In the genomic region with DNA sequence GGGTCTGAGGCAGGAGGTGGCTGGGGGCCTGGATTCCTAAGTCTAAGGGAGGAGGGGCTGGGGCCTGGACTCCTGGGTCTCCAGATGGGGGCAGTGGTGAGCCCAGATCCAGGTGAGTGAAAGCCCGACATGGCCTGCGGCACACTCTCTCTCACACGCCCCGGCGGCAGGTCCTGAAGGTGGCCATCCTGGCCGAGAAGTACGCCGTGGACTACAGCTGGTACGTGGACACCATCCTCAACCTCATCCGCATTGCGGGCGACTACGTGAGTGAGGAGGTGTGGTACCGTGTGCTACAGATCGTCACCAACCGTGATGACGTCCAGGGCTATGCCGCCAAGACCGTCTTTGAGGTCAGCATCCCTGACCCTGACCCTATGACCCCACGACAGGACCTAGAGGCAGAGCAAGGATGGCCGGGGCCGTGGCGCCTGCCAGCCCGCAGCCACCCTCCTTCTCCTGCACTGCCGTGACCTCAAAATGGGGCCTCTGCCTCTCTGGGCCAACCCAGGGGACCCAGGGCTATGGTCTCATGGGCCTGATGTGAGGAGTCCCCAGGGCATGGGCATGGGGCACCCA, we compare ENCODE assay signal across 16 cellular contexts. TPM values are rescaled to one million over a fixed set of nuclear protein-coding genes. Genes with fewer than 3 reads are reported as not detected.
DNase-seq lines count a peak whose midpoint lies in the region; ATAC-seq, FAIRE-seq and TF ChIP-seq lines count a peak whose summit lies in the region.
"Had no signal": no experiment of that assay in that cellular context is flagged by ENCODE, and none has a peak within 500 bp of the region (broad histone marks: within the 10 kb centered on the region; RNA-seq: fewer than 3 reads in every experiment).

No MANE protein-coding gene starts in this region.

- H2AFZ ChIP-seq in H1 (ENCODE audit: low read length): no peak overlapping the region

- no peak overlapping the region for H3K14ac ChIP-seq in H1 (ENCODE audit: insufficient read length)

- no peak overlapping the region for H3K4me3 Mint-ChIP-seq in activated CD4-positive, alpha-beta memory T cell treated with anti-CD3 and anti-CD28 coated beads for 36 hours
- no peak overlapping the region for H3K4me3 Mint-ChIP-seq in activated CD4-positive, alpha-beta memory T cell treated with anti-CD3 and anti-CD28 coated beads, Interleukin-2, amount 10 ng/mL, durations not matched to agents 7 days and 5 days
- H3K4me3 Mint-ChIP-seq in HFFc6: no peak overlapping the region
- H3K4me3 Mint-ChIP-seq: activated T-cell treated with anti-CD3 and anti-CD28 coated beads, Interleukin-2, amount 50 U/mL, for 4 hours; memory B cell; stimulated activated naive B cell treated with anti-CD40 and anti-IgM and Interleukin-4, amounts not matched to agents 10 μg/mL and 1 μg/mL and 100 μg/mL, for 72 hours had no signal

- H2BK5ac ChIP-seq in H1 (ENCODE audit: low read depth, low read length): no peak overlapping the region

- H4K91ac ChIP-seq in H1 (replicated peaks; ENCODE audit: insufficient read length, low read length): no peak overlapping the region

- 0 out of 2 replicates have a peak overlapping the region, but pooled peaks have one; percentile 19 for H2BK15ac ChIP-seq in H1 (ENCODE audit: low read length)

- H3K27me3 Mint-ChIP-seq in activated CD4-positive, alpha-beta memory T cell treated with anti-CD3 and anti-CD28 coated beads for 36 hours: no peaks in the 10 kb centered on the region
- no peaks in the 10 kb centered on the region for H3K27me3 Mint-ChIP-seq in activated CD4-positive, alpha-beta memory T cell treated with anti-CD3 and anti-CD28 coated beads, Interleukin-2, amount 10 ng/mL, durations not matched to agents 7 days and 5 days
- no peaks in the 10 kb centered on the region; the same call in 1 of the 2 replicates for H3K27me3 Mint-ChIP-seq in HFFc6 (ENCODE audit: insufficient read depth)
- H3K27me3 Mint-ChIP-seq: memory B cell; stimulated activated naive B cell treated with anti-CD40 and anti-IgM and Interleukin-4, amounts not matched to agents 10 μg/mL and 1 μg/mL and 100 μg/mL, for 72 hours had no signal

- peaks cover 2% of the 10 kb centered on the region; the same call in 1 of the 2 replicates for H3K79me1 ChIP-seq in H1 (ENCODE audit: low read depth, low read length)

- peak; percentile 40 for TF ChIP-seq CTCF in HFFc6 (IDR thresholded peaks at IDR 0.05)
- TF ChIP-seq CTCF in H1 (IDR thresholded peaks at IDR 0.05; ENCODE audit: control extremely low read depth in 1 of 3, insufficient read depth in 1 of 3, low read depth in 1 of 3, low read length in 3 of 3): peak; percentile 70 to 71 (median 70)

- TF ChIP-seq EP300 in H1 (IDR thresholded peaks at IDR 0.05; ENCODE audit: borderline replicate concordance in 1 of 2, low read depth in 2 of 2, low read length in 2 of 2): no peak

- H3K36me3 Mint-ChIP-seq in activated CD4-positive, alpha-beta memory T cell treated with anti-CD3 and anti-CD28 coated beads for 36 hours: peaks cover 38% of the 10 kb centered on the region
- H3K36me3 Mint-ChIP-seq in activated CD4-positive, alpha-beta memory T cell treated with anti-CD3 and anti-CD28 coated beads, Interleukin-2, amount 10 ng/mL, durations not matched to agents 7 days and 5 days (ENCODE audit: low read depth): peaks cover 43% of the 10 kb centered on the region
- H3K36me3 Mint-ChIP-seq in HFFc6 (ENCODE audit: low read depth): peaks cover 26% of the 10 kb centered on the region

- 94% methylated on average over 24 of the region's 25 CpGs; no CpG with 5 or more reads in 1 of the 2 experiments for WGBS in H1 (ENCODE audit: extremely low coverage in 1 of 2, insufficient coverage in 1 of 2, insufficient read length in 1 of 2, insufficient replicate concordance in 2 of 2, low coverage in 1 of 2, low lambda C conversion rate in 2 of 2, missing lambda C conversion rate in 1 of 2), 2 experiments

- no peak overlapping the region for H2AK5ac ChIP-seq in H1 (ENCODE audit: low read depth, low read length)

- H3K4me3 ChIP-seq in H1 (ENCODE audit: extremely low read depth in 1 of 4, insufficient read depth in 2 of 4, low read depth in 3 of 4, low read length in 4 of 4): no peak overlapping the region
- H3K4me3 ChIP-seq: pancreas had no signal

- H4K8ac ChIP-seq in H1 (ENCODE audit: extremely low read depth, insufficient read depth, low read length): 0 out of 2 replicates have a peak overlapping the region, but pooled peaks have one; percentile 43

- no peak overlapping the region for H3K23ac ChIP-seq in H1 (ENCODE audit: insufficient read length)

- H3K4me1 Mint-ChIP-seq in activated CD4-positive, alpha-beta memory T cell treated with anti-CD3 and anti-CD28 coated beads for 36 hours (ENCODE audit: low read depth): no peaks in the 10 kb centered on the region
- H3K4me1 Mint-ChIP-seq in activated CD4-positive, alpha-beta memory T cell treated with anti-CD3 and anti-CD28 coated beads, Interleukin-2, amount 10 ng/mL, durations not matched to agents 7 days and 5 days: no peaks in the 10 kb centered on the region
- H3K4me1 Mint-ChIP-seq in HFFc6 (ENCODE audit: low read depth): peaks cover 6% of the 10 kb centered on the region
- H3K4me1 Mint-ChIP-seq: stimulated activated naive B cell treated with anti-CD40 and anti-IgM and Interleukin-4, amounts not matched to agents 10 μg/mL and 1 μg/mL and 100 μg/mL, for 72 hours had no signal

- no peaks in the 10 kb centered on the region for H3K9me3 Mint-ChIP-seq in activated CD4-positive, alpha-beta memory T cell treated with anti-CD3 and anti-CD28 coated beads for 36 hours
- no peaks in the 10 kb centered on the region for H3K9me3 Mint-ChIP-seq in activated CD4-positive, alpha-beta memory T cell treated with anti-CD3 and anti-CD28 coated beads, Interleukin-2, amount 10 ng/mL, durations not matched to agents 7 days and 5 days
- H3K9me3 Mint-ChIP-seq in HFFc6: no peaks in the 10 kb centered on the region
- H3K9me3 Mint-ChIP-seq: activated T-cell treated with anti-CD3 and anti-CD28 coated beads, Interleukin-2, amount 50 U/mL, for 4 hours; memory B cell; stimulated activated naive B cell treated with anti-CD40 and anti-IgM and Interleukin-4, amounts not matched to agents 10 μg/mL and 1 μg/mL and 100 μg/mL, for 72 hours had no signal

- H3K23me2 ChIP-seq in H1 (ENCODE audit: low read depth, low read length): peaks cover 2% of the 10 kb centered on the region; the same call in 1 of the 2 replicates

- intact Hi-C loops in activated CD4-positive, alpha-beta memory T cell treated with anti-CD3 and anti-CD28 coated beads for 36 hours (cut with micrococcal nuclease): no loop called here

- TF ChIP-seq POLR2A in H1 (IDR thresholded peaks at IDR 0.05; ENCODE audit: control extremely low read depth in 1 of 2, low read depth in 2 of 2, low read length in 2 of 2): no peak

- no peak for ATAC-seq in GM19452 (IDR thresholded peaks at IDR 0.05; ENCODE audit: unreplicated experiment)
- ATAC-seq: activated T-cell treated with anti-CD3 and anti-CD28 coated beads, Interleukin-2, amount 50 U/mL, for 4 hours; pancreas had no signal

- no peak overlapping the region for H4K5ac ChIP-seq in H1 (ENCODE audit: insufficient read length, low read depth, low read length)

- 0 out of 2 replicates have a peak overlapping the region, but pooled peaks have one; percentile 34 for H3K27ac ChIP-seq in H1 (ENCODE audit: low read depth, low read length)
- H3K27ac ChIP-seq: pancreas had no signal

- no peak overlapping the region for H2BK120ac ChIP-seq in H1 (replicated peaks; ENCODE audit: low read depth, low read length)

- no peak overlapping the region for H3K4me2 ChIP-seq in H1 (ENCODE audit: insufficient read depth in 1 of 2, low read depth in 2 of 2, low read length in 2 of 2)

- peak; percentile 36 for DNase-seq in activated CD4-positive, alpha-beta memory T cell treated with anti-CD3 and anti-CD28 coated beads for 36 hours
- DNase-seq in activated CD4-positive, alpha-beta memory T cell treated with anti-CD3 and anti-CD28 coated beads, Interleukin-2, amount 10 ng/mL, durations not matched to agents 7 days and 5 days: no peak
- DNase-seq in HFFc6 (no peak), H1 (ENCODE audit: low read depth in 1 of 2, low spot score in 2 of 2) (peak in 1 of 2 experiments; percentile 83), HEK293T (ENCODE audit: extremely low spot score) (no peak)
- DNase-seq in stimulated activated CD8-positive, alpha-beta memory T cell treated with anti-CD3 and anti-CD28 coated beads, Interleukin-4, amount 100 ng/mL, for 48 hours: peak; percentile 39
- DNase-seq in activated naive CD4-positive, alpha-beta T cell (lab: John Stamatoyannopoulos, UW): no peak
- DNase-seq: activated T-cell treated with anti-CD3 and anti-CD28 coated beads, Interleukin-2, amount 50 U/mL, for 4 hours; NCI-H1092 treated with DMSO at 0.1 percent for 48 hours; NCI-H524 treated with DMSO at 0.1 percent for 48 hours; Right ventricle myocardium superior; stimulated activated CD4-positive, alpha-beta T cell treated with anti-CD3 and anti-CD28 coated beads, Interleukin-1b, Interleukin-23, amount 100 ng/mL, for 48 hours; stimulated activated naive B cell treated with anti-CD40 and anti-IgM and Interleukin-4, amounts not matched to agents 10 μg/mL and 1 μg/mL and 100 μg/mL, for 72 hours had no signal

- CTCF ChIA-PET in activated CD4-positive, alpha-beta memory T cell treated with anti-CD3 and anti-CD28 coated beads for 36 hours (lab: Charles Lee): no interaction called here
- CTCF ChIA-PET in activated CD4-positive, alpha-beta memory T cell treated with anti-CD3 and anti-CD28 coated beads, Interleukin-2, amount 10 ng/mL, durations not matched to agents 7 days and 5 days (lab: Charles Lee): interaction anchor here (0.5 to 1.3 kb wide), 2 partner anchors 14 to 68 kb away, joined by 3 read pairs; a partner anchor contains a TSS
- CTCF ChIA-PET in H1 (lab: Charles Lee; ENCODE audit: partially characterized antibody): interaction anchor here (0.7 to 2.3 kb wide), 10 partner anchors 11 to 786 kb away, joined by 3 to 12 read pairs (median 3); no protein-coding TSS in a partner anchor
- CTCF ChIA-PET in HEK293T (lab: Yijun Ruan, JAX): interaction anchor here (0.6 kb wide), 1 partner anchor 102 kb away, joined by 3 read pairs; no protein-coding TSS in a partner anchor

- peak; percentile 50 to 64 for TF ChIP-seq RAD21 in H1 (IDR thresholded peaks at IDR 0.05 in 1 of 2, conservative IDR thresholded peaks at IDR 0.05 in 1 of 2; ENCODE audit: low read depth in 2 of 2, low read length in 2 of 2)

- no peaks in the 10 kb centered on the region for H3K79me2 ChIP-seq in H1 (ENCODE audit: control insufficient read depth in 1 of 2, insufficient read depth in 2 of 2, low read length in 2 of 2)

- no peaks in the 10 kb centered on the region for H3K9me3 ChIP-seq in H1 (ENCODE audit: insufficient read depth in 2 of 2, low read depth in 1 of 2, low read length in 1 of 2)
- H3K9me3 ChIP-seq: pancreas had no signal

- POLR2A ChIA-PET in activated CD4-positive, alpha-beta memory T cell treated with anti-CD3 and anti-CD28 coated beads for 36 hours (lab: Charles Lee): no interaction called here
- POLR2A ChIA-PET in activated CD4-positive, alpha-beta memory T cell treated with anti-CD3 and anti-CD28 coated beads, Interleukin-2, amount 10 ng/mL, durations not matched to agents 7 days and 5 days (lab: Charles Lee): interaction anchor here (1.4 kb wide), 1 partner anchor 12 kb away, joined by 4 read pairs; no protein-coding TSS in a partner anchor
- POLR2A ChIA-PET in H1 (lab: Charles Lee; ENCODE audit: partially characterized antibody): interaction anchor here (1.3 to 1.8 kb wide), 3 partner anchors 16 to 110 kb away, joined by 4 read pairs; a partner anchor contains a TSS
- POLR2A ChIA-PET in HEK293T (lab: Yijun Ruan, JAX): no interaction called here

- H2BK20ac ChIP-seq in H1 (ENCODE audit: low read length): no peak overlapping the region

- no peak overlapping the region for H3K27ac Mint-ChIP-seq in activated CD4-positive, alpha-beta memory T cell treated with anti-CD3 and anti-CD28 coated beads for 36 hours
- H3K27ac Mint-ChIP-seq in activated CD4-positive, alpha-beta memory T cell treated with anti-CD3 and anti-CD28 coated beads, Interleukin-2, amount 10 ng/mL, durations not matched to agents 7 days and 5 days: no peak overlapping the region
- H3K27ac Mint-ChIP-seq in HFFc6: no peak overlapping the region
- H3K27ac Mint-ChIP-seq: memory B cell had no signal

- H3K36me3 ChIP-seq in H1 (ENCODE audit: control insufficient read depth in 2 of 4, insufficient read depth in 4 of 4, low read length in 3 of 4): peaks cover 4 to 44% (median 27%) of the 10 kb centered on the region in 4 experiments

- no peak overlapping the region for H3K56ac ChIP-seq in H1 (replicated peaks; ENCODE audit: insufficient read length, low read depth, low read length)

- H3K18ac ChIP-seq in H1 (ENCODE audit: extremely low read depth, low read length): no peak overlapping the region

- no peak overlapping the region for H2BK12ac ChIP-seq in H1 (ENCODE audit: low read depth, low read length)

- no peak for FAIRE-seq in H1 (lab: Jason Lieb, UNC)
- FAIRE-seq: pancreas had no signal

- no peak overlapping the region; a peak in 1 of 7 replicates for H3K9ac ChIP-seq in H1 (replicated peaks in 1 of 4; ENCODE audit: extremely low read depth in 1 of 4, low read depth in 3 of 4, low read length in 3 of 4)

- no peak overlapping the region for H3K4ac ChIP-seq in H1 (replicated peaks; ENCODE audit: insufficient read length, low read depth, low read length)

- peaks cover 4 to 11% of the 10 kb centered on the region in 2 experiments for H4K20me1 ChIP-seq in H1 (replicated peaks in 1 of 2; ENCODE audit: control insufficient read depth in 1 of 2, insufficient read depth in 2 of 2, low read length in 2 of 2)

- H3K27me3 ChIP-seq in H1 (replicated peaks in 1 of 4; ENCODE audit: control insufficient read depth in 3 of 4, extremely low read depth in 1 of 4, insufficient read depth in 3 of 4, low read length in 3 of 4): no peaks in the 10 kb centered on the region
- H3K27me3 ChIP-seq: pancreas had no signal

- peaks cover 4 to 16% (median 6%) of the 10 kb centered on the region in 4 experiments for H3K4me1 ChIP-seq in H1 (replicated peaks in 1 of 4; ENCODE audit: control insufficient read depth in 3 of 4, insufficient read depth in 4 of 4, low read length in 3 of 4)
- H3K4me1 ChIP-seq: pancreas had no signal

RNA-seq across cellular contexts. Expression of a gene that starts 13.2 kb away (rescaled TPM):
- total RNA-seq in activated CD4-positive, alpha-beta memory T cell treated with anti-CD3 and anti-CD28 coated beads for 36 hours: 10 to 100 TPM; 15.2 to 16.2 TPM
- total RNA-seq in activated CD4-positive, alpha-beta memory T cell treated with anti-CD3 and anti-CD28 coated beads, Interleukin-2, amount 10 ng/mL, durations not matched to agents 7 days and 5 days: 10 to 100 TPM; 13.7 to 13.9 TPM
- 10 to 100 TPM in 5 of 6 experiments, 1 to 10 TPM in 1; 9.4 to 14.2 (median 11.7) TPM for total RNA-seq in HFFc6 (2021; fragmentation: NEBNext Ultra II Directional; extraction: Animal tissue kit (Norgen Biotek cat#: 25700))
- 33.9 and 34.1 TPM in 2 replicates for total RNA-seq in H1 (2021; fragmentation: NEBNext Ultra II Directional; extraction: Animal tissue kit (Norgen Biotek cat#: 25700))
- 28.4 and 43.8 TPM in 2 replicates for polyA plus RNA-seq in H1 (2011; rRNA removed)
- 43.8 TPM for polyA plus RNA-seq in H1 (2011; cell fraction: cytosol; rRNA removed)
- 52.1 TPM for polyA plus RNA-seq in H1 (2011; cell fraction: nucleus; rRNA removed)
- 32.0 to 45.8 TPM (median 39.3 TPM) in 4 replicates for polyA plus RNA-seq in H1 (2012, experiment 1 of 2)
- 54.2 TPM for polyA plus RNA-seq in H1 (2012, experiment 2 of 2)
- 17.6 TPM for polyA plus RNA-seq in H1 (2013, experiment 1 of 2)
- 17.2 TPM for polyA plus RNA-seq in H1 (2013, experiment 2 of 2)
- polyA minus RNA-seq in H1 (2011; rRNA and poly(A)+ RNA removed): 13.3 and 17.7 TPM in 2 replicates
- 18.9 TPM for polyA minus RNA-seq in H1 (2011; cell fraction: cytosol; rRNA and poly(A)+ RNA removed)
- polyA minus RNA-seq in H1 (2011; cell fraction: nucleus; rRNA and poly(A)+ RNA removed): 19.4 TPM

RNA-seq across cellular contexts. Expression of a gene that starts 18.2 kb away (rescaled TPM):
- total RNA-seq in activated CD4-positive, alpha-beta memory T cell treated with anti-CD3 and anti-CD28 coated beads for 36 hours: 10 to 100 TPM; 45.6 to 50.2 TPM
- 10 to 100 TPM; 65.3 to 67.9 TPM for total RNA-seq in activated CD4-positive, alpha-beta memory T cell treated with anti-CD3 and anti-CD28 coated beads, Interleukin-2, amount 10 ng/mL, durations not matched to agents 7 days and 5 days
- total RNA-seq in HFFc6 (2021; fragmentation: NEBNext Ultra II Directional; extraction: Animal tissue kit (Norgen Biotek cat#: 25700)): 10 to 100 TPM; 44.5 to 50.6 (median 47.8) TPM
- total RNA-seq in H1 (2021; fragmentation: NEBNext Ultra II Directional; extraction: Animal tissue kit (Norgen Biotek cat#: 25700)): 71.4 and 73.9 TPM in 2 replicates
- 21.6 and 40.4 TPM in 2 replicates for polyA plus RNA-seq in H1 (2011; rRNA removed)
- polyA plus RNA-seq in H1 (2011; cell fraction: cytosol; rRNA removed): 21.8 TPM
- 81.4 TPM for polyA plus RNA-seq in H1 (2011; cell fraction: nucleus; rRNA removed)
- 52.6 to 80.3 TPM (median 65.6 TPM) in 4 replicates for polyA plus RNA-seq in H1 (2012, experiment 1 of 2)
- polyA plus RNA-seq in H1 (2012, experiment 2 of 2): 50.2 TPM
- polyA plus RNA-seq in H1 (2013, experiment 1 of 2): 42.3 TPM
- polyA plus RNA-seq in H1 (2013, experiment 2 of 2): 40.4 TPM
- 28.0 and 50.4 TPM in 2 replicates for polyA minus RNA-seq in H1 (2011; rRNA and poly(A)+ RNA removed)
- 34.3 TPM for polyA minus RNA-seq in H1 (2011; cell fraction: cytosol; rRNA and poly(A)+ RNA removed)
- 41.3 TPM for polyA minus RNA-seq in H1 (2011; cell fraction: nucleus; rRNA and poly(A)+ RNA removed)

RNA-seq across cellular contexts. Expression of a gene that starts 33.1 kb away (rescaled TPM):
- total RNA-seq in activated CD4-positive, alpha-beta memory T cell treated with anti-CD3 and anti-CD28 coated beads for 36 hours: 10 to 100 TPM; 86.0 to 88.4 TPM
- total RNA-seq in activated CD4-positive, alpha-beta memory T cell treated with anti-CD3 and anti-CD28 coated beads, Interleukin-2, amount 10 ng/mL, durations not matched to agents 7 days and 5 days: 10 to 100 TPM; 78.0 to 79.2 TPM
- total RNA-seq in HFFc6 (2021; fragmentation: NEBNext Ultra II Directional; extraction: Animal tissue kit (Norgen Biotek cat#: 25700)): 100 to 1,000 TPM; 145 to 177 (median 162) TPM
- total RNA-seq in H1 (2021; fragmentation: NEBNext Ultra II Directional; extraction: Animal tissue kit (Norgen Biotek cat#: 25700)): 105 and 109 TPM in 2 replicates
- 106 and 157 TPM in 2 replicates for polyA plus RNA-seq in H1 (2011; rRNA removed)
- polyA plus RNA-seq in H1 (2011; cell fraction: cytosol; rRNA removed): 101 TPM
- 148 TPM for polyA plus RNA-seq in H1 (2011; cell fraction: nucleus; rRNA removed)
- polyA plus RNA-seq in H1 (2012, experiment 1 of 2): 64.9 to 109 TPM (median 104 TPM) in 4 replicates
- 114 TPM for polyA plus RNA-seq in H1 (2012, experiment 2 of 2)
- 58.6 TPM for polyA plus RNA-seq in H1 (2013, experiment 1 of 2)
- polyA plus RNA-seq in H1 (2013, experiment 2 of 2): 55.8 TPM
- 103 and 108 TPM in 2 replicates for polyA minus RNA-seq in H1 (2011; rRNA and poly(A)+ RNA removed)
- polyA minus RNA-seq in H1 (2011; cell fraction: cytosol; rRNA and poly(A)+ RNA removed): 101 TPM
- 76.4 TPM for polyA minus RNA-seq in H1 (2011; cell fraction: nucleus; rRNA and poly(A)+ RNA removed)

RNA-seq across cellular contexts. Expression of a gene that starts 36.8 kb away (rescaled TPM):
- total RNA-seq in activated CD4-positive, alpha-beta memory T cell treated with anti-CD3 and anti-CD28 coated beads for 36 hours: under 1 TPM; 0.40 to 0.63 TPM
- total RNA-seq in activated CD4-positive, alpha-beta memory T cell treated with anti-CD3 and anti-CD28 coated beads, Interleukin-2, amount 10 ng/mL, durations not matched to agents 7 days and 5 days: under 1 TPM; 0.63 to 0.86 TPM
- total RNA-seq in HFFc6 (2021; fragmentation: NEBNext Ultra II Directional; extraction: Animal tissue kit (Norgen Biotek cat#: 25700)): not detected
- total RNA-seq in H1 (2021; fragmentation: NEBNext Ultra II Directional; extraction: Animal tissue kit (Norgen Biotek cat#: 25700)): not detected in 2 replicates
- polyA plus RNA-seq in H1 (2011; rRNA removed): 0.21 and 0.24 TPM in 2 replicates
- 0.39 TPM for polyA plus RNA-seq in H1 (2011; cell fraction: cytosol; rRNA removed)
- polyA plus RNA-seq in H1 (2011; cell fraction: nucleus; rRNA removed): 0.17 TPM
- polyA plus RNA-seq in H1 (2012, experiment 1 of 2): 0.23 to 0.47 TPM (median 0.25 TPM) in 3 of 4 replicates, not detected in the other
- polyA plus RNA-seq in H1 (2012, experiment 2 of 2): not detected
- 0.36 TPM for polyA plus RNA-seq in H1 (2013, experiment 1 of 2)
- polyA plus RNA-seq in H1 (2013, experiment 2 of 2): 0.20 TPM
- polyA minus RNA-seq in H1 (2011; rRNA and poly(A)+ RNA removed): 0.12 TPM in 1 of 2 replicates, not detected in the other
- not detected for polyA minus RNA-seq in H1 (2011; cell fraction: cytosol; rRNA and poly(A)+ RNA removed)
- polyA minus RNA-seq in H1 (2011; cell fraction: nucleus; rRNA and poly(A)+ RNA removed): not detected

RNA-seq across cellular contexts. Expression of a gene that starts 51.1 kb away (rescaled TPM):
- 100 to 1,000 TPM; 105 to 108 TPM for total RNA-seq in activated CD4-positive, alpha-beta memory T cell treated with anti-CD3 and anti-CD28 coated beads for 36 hours
- total RNA-seq in activated CD4-positive, alpha-beta memory T cell treated with anti-CD3 and anti-CD28 coated beads, Interleukin-2, amount 10 ng/mL, durations not matched to agents 7 days and 5 days: 10 to 100 TPM; 69.3 to 71.7 TPM
- 100 to 1,000 TPM; 157 to 176 (median 162) TPM for total RNA-seq in HFFc6 (2021; fragmentation: NEBNext Ultra II Directional; extraction: Animal tissue kit (Norgen Biotek cat#: 25700))
- 251 and 261 TPM in 2 replicates for total RNA-seq in H1 (2021; fragmentation: NEBNext Ultra II Directional; extraction: Animal tissue kit (Norgen Biotek cat#: 25700))
- polyA plus RNA-seq in H1 (2011; rRNA removed): 147 and 213 TPM in 2 replicates
- polyA plus RNA-seq in H1 (2011; cell fraction: cytosol; rRNA removed): 136 TPM
- 397 TPM for polyA plus RNA-seq in H1 (2011; cell fraction: nucleus; rRNA removed)
- 183 to 286 TPM (median 253 TPM) in 4 replicates for polyA plus RNA-seq in H1 (2012, experiment 1 of 2)
- polyA plus RNA-seq in H1 (2012, experiment 2 of 2): 215 TPM
- 166 TPM for polyA plus RNA-seq in H1 (2013, experiment 1 of 2)
- polyA plus RNA-seq in H1 (2013, experiment 2 of 2): 157 TPM
- polyA minus RNA-seq in H1 (2011; rRNA and poly(A)+ RNA removed): 82.9 and 117 TPM in 2 replicates
- polyA minus RNA-seq in H1 (2011; cell fraction: cytosol; rRNA and poly(A)+ RNA removed): 124 TPM
- 139 TPM for polyA minus RNA-seq in H1 (2011; cell fraction: nucleus; rRNA and poly(A)+ RNA removed)

Comparison
In these comparisons a context has a peak if more than half of its experiments do, and no peak if none do; other contexts are left out.
1. DNase-seq: peak in activated CD4-positive, alpha-beta memory T cell treated with anti-CD3 and anti-CD28 coated beads for 36 hours (single experiment) and stimulated activated CD8-positive, alpha-beta memory T cell treated with anti-CD3 and anti-CD28 coated beads, Interleukin-4, amount 100 ng/mL, for 48 hours (single experiment); none in activated CD4-positive, alpha-beta memory T cell treated with anti-CD3 and anti-CD28 coated beads, Interleukin-2, amount 10 ng/mL, durations not matched to agents 7 days and 5 days (single experiment), HFFc6 (single experiment), activated naive CD4-positive, alpha-beta T cell (0 of 4) and HEK293T (single experiment).
2. POLR2A ChIA-PET loops: an anchor here in activated CD4-positive, alpha-beta memory T cell treated with anti-CD3 and anti-CD28 coated beads, Interleukin-2, amount 10 ng/mL, durations not matched to agents 7 days and 5 days (1.4 kb wide) and H1 (1.3 to 1.8 kb wide); none called in activated CD4-positive, alpha-beta memory T cell treated with anti-CD3 and anti-CD28 coated beads for 36 hours and HEK293T.